In the genomic region with DNA sequence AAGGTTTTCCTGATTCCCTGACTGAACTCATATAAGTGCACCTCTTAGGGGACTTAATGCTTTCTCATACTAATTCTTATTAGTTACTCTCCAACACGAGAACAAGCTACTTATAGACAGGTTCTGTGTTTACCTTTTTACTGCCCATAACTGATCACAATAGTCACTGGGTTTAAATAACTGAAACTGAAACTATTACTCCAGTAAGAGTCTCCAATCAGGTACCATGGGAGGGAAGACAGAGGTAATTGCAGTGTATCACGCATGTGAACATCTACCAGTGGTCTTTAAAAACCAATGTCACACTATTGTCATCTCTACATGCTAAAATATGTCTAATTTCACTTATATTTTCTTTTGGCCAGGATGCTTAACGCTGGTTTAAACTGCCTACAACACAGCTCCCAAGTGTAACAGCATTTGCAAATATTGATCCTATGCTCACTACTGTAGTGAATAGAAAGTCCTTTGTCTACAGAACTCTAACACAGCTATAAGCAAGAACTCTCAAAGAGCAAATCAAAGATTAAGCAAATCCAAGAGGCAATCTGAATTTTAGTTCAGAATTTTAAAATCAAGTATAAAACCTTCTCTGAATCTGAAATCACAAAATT, we compare ENCODE assay signal across 9 cellular contexts. TPM values are rescaled to one million over a fixed set of nuclear protein-coding genes. Genes with fewer than 3 reads are reported as not detected.
DNase-seq lines count a peak whose midpoint lies in the region; ATAC-seq, FAIRE-seq and TF ChIP-seq lines count a peak whose summit lies in the region.
"Had no signal": no experiment of that assay in that cellular context is flagged by ENCODE, and none has a peak within 500 bp of the region (broad histone marks: within the 10 kb centered on the region; RNA-seq: fewer than 3 reads in every experiment).

No MANE protein-coding gene starts in this region.

- peak overlapping the region; percentile 20 for H3K4me3 ChIP-seq in left ventricle myocardium inferior
- peak overlapping the region in 2 of 3 donors; percentile 15 to 38 for H3K4me3 ChIP-seq in liver (ENCODE audit: low read depth in 1 of 3, low read length in 3 of 3)
- no peak overlapping the region for H3K4me3 ChIP-seq in H7 (ENCODE audit: insufficient read depth, low read depth, low read length)

- H3K27me3 ChIP-seq in left ventricle myocardium inferior (ENCODE audit: low read depth) (no peaks in the 10 kb centered on the region), liver (ENCODE audit: control insufficient read depth in 4 of 4, insufficient read depth in 4 of 4, low read length in 3 of 4) (no peaks in the 10 kb centered on the region), H7 (ENCODE audit: control insufficient read depth, insufficient read depth, low read length) (no peaks in the 10 kb centered on the region)

- H3K36me3 ChIP-seq in left ventricle myocardium inferior = no peaks in the 10 kb centered on the region
- peaks cover 0 to 4% (median 0%) of the 10 kb centered on the region in 4 donors for H3K36me3 ChIP-seq in liver (ENCODE audit: control insufficient read depth in 4 of 4, insufficient read depth in 3 of 4, low read depth in 1 of 4, low read length in 3 of 4)
- peaks cover 2% of the 10 kb centered on the region for H3K36me3 ChIP-seq in H7 (replicated peaks; ENCODE audit: control insufficient read depth, insufficient read depth, low read length)

- no peak for FAIRE-seq in GM12892 (lab: Jason Lieb, UNC)

- TF ChIP-seq RAD21 in liver (IDR thresholded peaks at IDR 0.05) = no peak

- H3K4me1 ChIP-seq in left ventricle myocardium inferior (peaks cover 89% of the 10 kb centered on the region), liver (ENCODE audit: control insufficient read depth in 4 of 4, insufficient read depth in 4 of 4, low read length in 3 of 4) (peaks cover 0 to 53% (median 40%) of the 10 kb centered on the region in 4 donors)

- no peak for TF ChIP-seq POLR2A in GM12892 (IDR thresholded peaks at IDR 0.05; ENCODE audit: low read depth, low read length)

- peak overlapping the region; percentile 91 for H3K4me3 Mint-ChIP-seq in activated naive CD8-positive, alpha-beta T cell treated with anti-CD3 and anti-CD28 coated beads for 36 hours

- peak overlapping the region; percentile 13 for H3K27ac Mint-ChIP-seq in activated naive CD8-positive, alpha-beta T cell treated with anti-CD3 and anti-CD28 coated beads for 36 hours

- TF ChIP-seq CTCF in left ventricle myocardium inferior (IDR thresholded peaks at IDR 0.05; ENCODE audit: borderline replicate concordance) = no peak
- TF ChIP-seq CTCF in liver (IDR thresholded peaks at IDR 0.05; ENCODE audit: low read depth, low read length, missing input control) = no peak

- intact Hi-C loops in left ventricle myocardium inferior (cut with micrococcal nuclease) = no loop called here
- intact Hi-C loops in Right ventricle myocardium superior (cut with DNase I) = loop anchor here (5.0 kb wide), 1 partner anchor 78 kb away; a partner anchor contains a TSS

- H3K36me3 Mint-ChIP-seq in activated naive CD8-positive, alpha-beta T cell treated with anti-CD3 and anti-CD28 coated beads for 36 hours = peaks cover 55% of the 10 kb centered on the region

- peaks cover 51% of the 10 kb centered on the region for H3K4me1 Mint-ChIP-seq in activated naive CD8-positive, alpha-beta T cell treated with anti-CD3 and anti-CD28 coated beads for 36 hours

- DNase-seq in left ventricle myocardium inferior (no peak), Right ventricle myocardium superior (no peak), H7 (no peak), GM12892 (ENCODE audit: insufficient read length) (no peak)
- no peak for DNase-seq in activated naive CD8-positive, alpha-beta T cell treated with anti-CD3 and anti-CD28 coated beads for 36 hours
- DNase-seq: activated gamma-delta T cell had no signal

- WGBS in liver = 20% methylated on average over 3 of the region's 3 CpGs

- no peaks in the 10 kb centered on the region for H3K27me3 Mint-ChIP-seq in activated naive CD8-positive, alpha-beta T cell treated with anti-CD3 and anti-CD28 coated beads for 36 hours

- H3K9me3 ChIP-seq in left ventricle myocardium inferior (replicated peaks) (no peaks in the 10 kb centered on the region), liver (ENCODE audit: control insufficient read depth in 4 of 4, low read length in 3 of 4) (no peaks in the 10 kb centered on the region)

- H3K9ac ChIP-seq in liver (ENCODE audit: low read depth in 1 of 2, low read length in 2 of 2) = peak overlapping the region; percentile 10 to 79

- no peaks in the 10 kb centered on the region for H3K9me3 Mint-ChIP-seq in activated naive CD8-positive, alpha-beta T cell treated with anti-CD3 and anti-CD28 coated beads for 36 hours

- ATAC-seq in Right ventricle myocardium superior (ENCODE audit: poor library complexity) (no peak), GM18498 (IDR thresholded peaks at IDR 0.05; ENCODE audit: unreplicated experiment) (no peak), HG03354 (IDR thresholded peaks at IDR 0.05; ENCODE audit: poor library complexity, severe bottlenecking, unreplicated experiment) (no peak)

- no peak overlapping the region for H3K27ac ChIP-seq in left ventricle myocardium inferior (replicated peaks)
- peak overlapping the region; percentile 10 to 55 for H3K27ac ChIP-seq in liver (ENCODE audit: low read depth in 1 of 2, low read length in 2 of 2)

TF ChIP-seq in liver, 16 proteins besides CTCF, POLR2A, EP300 and RAD21:
- TF ChIP-seq GABPA (IDR thresholded peaks at IDR 0.05 in 1 of 2, conservative IDR thresholded peaks at IDR 0.05 in 1 of 2) (no peak), HNF4A (conservative IDR thresholded peaks at IDR 0.05) (no peak), RXRA (IDR thresholded peaks at IDR 0.05) (no peak), NR2F2 (IDR thresholded peaks at IDR 0.05) (no peak)
- TF ChIP-seq, protein P1, sequence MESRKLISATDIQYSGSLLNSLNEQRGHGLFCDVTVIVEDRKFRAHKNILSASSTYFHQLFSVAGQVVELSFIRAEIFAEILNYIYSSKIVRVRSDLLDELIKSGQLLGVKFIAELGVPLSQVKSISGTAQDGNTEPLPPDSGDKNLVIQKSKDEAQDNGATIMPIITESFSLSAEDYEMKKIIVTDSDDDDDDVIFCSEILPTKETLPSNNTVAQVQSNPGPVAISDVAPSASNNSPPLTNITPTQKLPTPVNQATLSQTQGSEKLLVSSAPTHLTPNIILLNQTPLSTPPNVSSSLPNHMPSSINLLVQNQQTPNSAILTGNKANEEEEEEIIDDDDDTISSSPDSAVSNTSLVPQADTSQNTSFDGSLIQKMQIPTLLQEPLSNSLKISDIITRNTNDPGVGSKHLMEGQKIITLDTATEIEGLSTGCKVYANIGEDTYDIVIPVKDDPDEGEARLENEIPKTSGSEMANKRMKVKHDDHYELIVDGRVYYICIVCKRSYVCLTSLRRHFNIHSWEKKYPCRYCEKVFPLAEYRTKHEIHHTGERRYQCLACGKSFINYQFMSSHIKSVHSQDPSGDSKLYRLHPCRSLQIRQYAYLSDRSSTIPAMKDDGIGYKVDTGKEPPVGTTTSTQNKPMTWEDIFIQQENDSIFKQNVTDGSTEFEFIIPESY (IDR thresholded peaks at IDR 0.05) = no peak
TF ChIP-seq in liver: peak in this region for 0.

RNA-seq across cellular contexts. Expression of a gene that starts 3.6 kb away (rescaled TPM):
- total RNA-seq in left ventricle myocardium inferior (93.2 TPM), Right ventricle myocardium superior (101 TPM), liver (100 to 1,000 TPM; 190 TPM)
- total RNA-seq in activated naive CD8-positive, alpha-beta T cell treated with anti-CD3 and anti-CD28 coated beads for 36 hours = 100 to 1,000 TPM; 335 to 339 TPM
- polyA plus RNA-seq in liver = 100 to 1,000 TPM; 103 to 120 TPM
- total RNA-seq in H7 (2014; rRNA removed; shearing (Covaris generic)) = 465 and 590 TPM in 2 replicates
- polyA plus RNA-seq in GM12892 (2012; ENCODE audit: missing spikeins) = 202 TPM
